19 cellular contexts compared by ENCODE assay signal in the genomic region with DNA sequence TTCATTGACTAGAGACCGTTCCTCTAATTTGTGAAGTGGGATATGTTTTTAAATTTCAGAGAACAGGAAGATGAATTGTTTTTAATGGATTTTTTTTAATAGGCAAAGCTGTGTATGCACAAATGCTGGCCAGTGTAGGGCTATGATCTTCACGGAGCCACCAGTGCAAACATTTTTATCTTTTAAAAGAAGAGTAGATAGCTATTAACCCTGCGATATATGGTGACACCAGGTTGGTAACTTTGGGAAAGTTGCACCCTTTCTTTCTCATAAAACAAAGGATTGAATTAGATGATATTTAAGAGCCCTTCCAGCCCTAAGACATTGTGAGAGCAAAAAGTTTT.
DNase-seq lines count a peak whose midpoint lies in the region; ATAC-seq and TF ChIP-seq lines count a peak whose summit lies in the region.
"Had no signal": no experiment of that assay in that cellular context is flagged by ENCODE, and none has a peak within 500 bp of the region (broad histone marks: within the 10 kb centered on the region; RNA-seq: fewer than 3 reads in every experiment).

No MANE protein-coding gene starts in this region.

- peaks cover 6% of the 10 kb centered on the region for H3K9me3 Mint-ChIP-seq in type B pancreatic cell
- H3K9me3 Mint-ChIP-seq: activated naive CD4-positive, alpha-beta T cell treated with anti-CD3 and anti-CD28 coated beads for 36 hours had no signal

- no peak for DNase-seq in foreskin keratinocyte
- DNase-seq in type B pancreatic cell (ENCODE audit: extremely low spot score, unreplicated experiment), result no peak
- no peak for DNase-seq in LoVo (ENCODE audit: low spot score)
- DNase-seq: activated naive CD4-positive, alpha-beta T cell treated with anti-CD3 and anti-CD28 coated beads for 36 hours; DMS79; erythroblast; MV-4-11; natural killer cell; NCI-H2107; stimulated activated naive CD4-positive, alpha-beta T cell treated with Interleukin-2 at 50 U/mL for 16 hours; T1000 had no signal

- peaks cover 9% of the 10 kb centered on the region for H3K4me1 Mint-ChIP-seq in type B pancreatic cell (ENCODE audit: unreplicated experiment)
- H3K4me1 Mint-ChIP-seq: IgD-negative memory B cell, natural killer cell had no signal

- no peaks in the 10 kb centered on the region for H3K27me3 Mint-ChIP-seq in type B pancreatic cell
- H3K27me3 Mint-ChIP-seq: dendritic cell treated with granulocyte-macrophage colony-stimulating factor and Interleukin-4, amounts not matched to agents 40 ng/mL and 50 ng/mL, for 4 days had no signal

- H3K27ac ChIP-seq in foreskin keratinocyte, result peak overlapping the region; percentile 41
- H3K27ac ChIP-seq: BLaER1 treated with 17β-estradiol and CSF1 and Interleukin-3, amounts not matched to agents 10 nM and 100 nM; prostate gland had no signal

- TF ChIP-seq CTCF in foreskin keratinocyte (conservative IDR thresholded peaks at IDR 0.05), result no peak
- TF ChIP-seq CTCF in type B pancreatic cell (conservative IDR thresholded peaks at IDR 0.05), result no peak

- H3K27me3 ChIP-seq in foreskin keratinocyte, result no peaks in the 10 kb centered on the region
- H3K27me3 ChIP-seq: BLaER1 treated with 17β-estradiol and CSF1 and Interleukin-3, amounts not matched to agents 10 nM and 100 nM had no signal

- H3K4me1 ChIP-seq in foreskin keratinocyte, result peaks cover 11% of the 10 kb centered on the region
- H3K4me1 ChIP-seq: BLaER1 treated with 17β-estradiol and CSF1 and Interleukin-3, amounts not matched to agents 10 nM and 100 nM; prostate gland had no signal

- peak overlapping the region; percentile 3 for H3K4me3 Mint-ChIP-seq in type B pancreatic cell
- H3K4me3 Mint-ChIP-seq: activated naive CD4-positive, alpha-beta T cell treated with anti-CD3 and anti-CD28 coated beads for 36 hours; dendritic cell treated with granulocyte-macrophage colony-stimulating factor and Interleukin-4, amounts not matched to agents 40 ng/mL and 50 ng/mL, for 4 days; IgD-negative memory B cell; natural killer cell had no signal

- no peaks in the 10 kb centered on the region for H3K36me3 Mint-ChIP-seq in type B pancreatic cell
- H3K36me3 Mint-ChIP-seq: IgD-negative memory B cell, natural killer cell had no signal

- ATAC-seq in GM19452 (IDR thresholded peaks at IDR 0.05; ENCODE audit: unreplicated experiment) (peak; percentile 32), HG03095 (IDR thresholded peaks at IDR 0.05; ENCODE audit: unreplicated experiment) (peak; percentile 11), foreskin keratinocyte (no peak), HG03469 (IDR thresholded peaks at IDR 0.05; ENCODE audit: unreplicated experiment) (no peak), HG02938 (IDR thresholded peaks at IDR 0.05; ENCODE audit: unreplicated experiment) (no peak)
- ATAC-seq: natural killer cell had no signal

- peak overlapping the region; percentile 39 for H3K27ac Mint-ChIP-seq in type B pancreatic cell
- H3K27ac Mint-ChIP-seq: activated naive CD4-positive, alpha-beta T cell treated with anti-CD3 and anti-CD28 coated beads for 36 hours; dendritic cell treated with granulocyte-macrophage colony-stimulating factor and Interleukin-4, amounts not matched to agents 40 ng/mL and 50 ng/mL, for 4 days; IgD-negative memory B cell; natural killer cell had no signal

Comparison
In these comparisons a context has a peak if more than half of its experiments do, and no peak if none do; other contexts are left out.
1. ATAC-seq: peak in GM19452 (single experiment) and HG03095 (single experiment); none in foreskin keratinocyte (single experiment), HG03469 (single experiment) and HG02938 (single experiment).